ENCODE assay signal across 8 cellular contexts in the genomic region with DNA sequence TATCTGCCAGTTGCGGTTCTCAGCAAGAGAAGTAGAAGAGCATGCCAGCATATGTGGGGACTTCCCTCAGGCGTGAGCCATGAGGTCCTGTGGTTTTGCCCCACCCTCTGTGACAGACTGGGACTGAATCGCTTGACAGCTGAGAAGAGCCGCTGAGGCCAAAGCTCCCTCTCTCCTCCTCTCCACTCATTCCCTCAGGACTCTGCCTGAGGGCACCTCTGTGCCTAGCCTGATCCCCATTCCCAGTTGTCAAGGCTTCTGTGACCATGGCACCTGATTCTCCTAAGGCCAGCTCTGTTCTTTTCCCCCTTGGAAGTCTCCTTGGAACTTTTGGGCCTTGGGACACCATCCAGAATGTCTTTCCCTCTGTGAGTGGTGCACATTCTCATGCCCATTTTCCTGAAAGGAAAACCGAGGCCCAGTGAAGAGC. TPM values are rescaled to one million over a fixed set of nuclear protein-coding genes. Genes with fewer than 3 reads are reported as not detected.
A peak's percentile ranks its signal among the peaks of the same experiment; 100 is the strongest.
DNase-seq lines count a peak whose midpoint lies in the region; ATAC-seq and FAIRE-seq lines count a peak whose summit lies in the region.

No MANE protein-coding gene starts in this region.

- H3K27ac Mint-ChIP-seq in activated naive CD8-positive, alpha-beta T cell treated with anti-CD3 and anti-CD28 coated beads, Interleukin-2, amount 50 U/mL, for 24 hours: peak overlapping the region; percentile 25

- peak; percentile 87 for DNase-seq in A172 (ENCODE audit: low spot score)
- peak; percentile 43 for DNase-seq in RCC 7860 (ENCODE audit: low spot score)
- peak; percentile 61 for DNase-seq in activated naive CD8-positive, alpha-beta T cell treated with anti-CD3 and anti-CD28 coated beads, Interleukin-2, amount 50 U/mL, for 24 hours
- peak; percentile 46 to 47 for DNase-seq in stimulated activated CD4-positive, alpha-beta T cell treated with anti-CD3 and anti-CD28 coated beads, Interleukin-15, amount 100 ng/mL, for 48 hours (ENCODE audit: low read depth in 2 of 2)
- no peak for DNase-seq in NCI-H1048 (lab: John Stamatoyannopoulos, UW)
- DNase-seq in NK-92 treated with Interleukin-12 subunit alpha and Interleukin-12 subunit beta, amount 100 ng/mL, for 24 hours (lab: John Stamatoyannopoulos, UW): no peak

- ATAC-seq in GM21381 (IDR thresholded peaks at IDR 0.05; ENCODE audit: unreplicated experiment) (peak; percentile 77), HG02759 (IDR thresholded peaks at IDR 0.05; ENCODE audit: unreplicated experiment) (no peak)
- ATAC-seq in activated naive CD8-positive, alpha-beta T cell treated with anti-CD3 and anti-CD28 coated beads, Interleukin-2, amount 50 U/mL, for 24 hours: peak; percentile 99

- peaks cover 6% of the 10 kb centered on the region for H3K27me3 Mint-ChIP-seq in activated naive CD8-positive, alpha-beta T cell treated with anti-CD3 and anti-CD28 coated beads, Interleukin-2, amount 50 U/mL, for 24 hours

- peaks cover 15% of the 10 kb centered on the region for H3K4me1 Mint-ChIP-seq in activated naive CD8-positive, alpha-beta T cell treated with anti-CD3 and anti-CD28 coated beads, Interleukin-2, amount 50 U/mL, for 24 hours

- no peaks in the 10 kb centered on the region for H3K36me3 Mint-ChIP-seq in activated naive CD8-positive, alpha-beta T cell treated with anti-CD3 and anti-CD28 coated beads, Interleukin-2, amount 50 U/mL, for 24 hours (ENCODE audit: low read depth)

- no peaks in the 10 kb centered on the region for H3K9me3 Mint-ChIP-seq in activated naive CD8-positive, alpha-beta T cell treated with anti-CD3 and anti-CD28 coated beads, Interleukin-2, amount 50 U/mL, for 24 hours

- H3K4me3 Mint-ChIP-seq in activated naive CD8-positive, alpha-beta T cell treated with anti-CD3 and anti-CD28 coated beads, Interleukin-2, amount 50 U/mL, for 24 hours: peak overlapping the region; percentile 13

- FAIRE-seq in RCC 7860 (lab: Jason Lieb, UNC): no peak

RNA-seq across cellular contexts. Expression of gene ART5, which starts 27.0 kb away (rescaled TPM):
- 0.31 TPM in 1 of 2 replicates, not detected in the other for total RNA-seq in A172 (2014; rRNA removed; shearing (Covaris generic))

RNA-seq across cellular contexts. Expression of gene ART1, which starts 30.2 kb away (rescaled TPM):
- total RNA-seq in A172 (2014; rRNA removed; shearing (Covaris generic)): not detected in 2 replicates

RNA-seq across cellular contexts. Expression of gene CHRNA10, which starts 56.4 kb away (rescaled TPM):
- total RNA-seq in A172 (2014; rRNA removed; shearing (Covaris generic)): 0.28 and 2.0 TPM in 2 replicates

Comparison
In these comparisons a context has a peak if more than half of its experiments do, and no peak if none do; other contexts are left out.
1. DNase-seq: peak in A172 (single experiment), RCC 7860 (single experiment), activated naive CD8-positive, alpha-beta T cell treated with anti-CD3 and anti-CD28 coated beads, Interleukin-2, amount 50 U/mL, for 24 hours (single experiment) and stimulated activated CD4-positive, alpha-beta T cell treated with anti-CD3 and anti-CD28 coated beads, Interleukin-15, amount 100 ng/mL, for 48 hours (2 of 2); none in NCI-H1048 (single experiment) and NK-92 treated with Interleukin-12 subunit alpha and Interleukin-12 subunit beta, amount 100 ng/mL, for 24 hours (single experiment).